Comparison of ENCODE assay signal across 8 cellular contexts in the genomic region with DNA sequence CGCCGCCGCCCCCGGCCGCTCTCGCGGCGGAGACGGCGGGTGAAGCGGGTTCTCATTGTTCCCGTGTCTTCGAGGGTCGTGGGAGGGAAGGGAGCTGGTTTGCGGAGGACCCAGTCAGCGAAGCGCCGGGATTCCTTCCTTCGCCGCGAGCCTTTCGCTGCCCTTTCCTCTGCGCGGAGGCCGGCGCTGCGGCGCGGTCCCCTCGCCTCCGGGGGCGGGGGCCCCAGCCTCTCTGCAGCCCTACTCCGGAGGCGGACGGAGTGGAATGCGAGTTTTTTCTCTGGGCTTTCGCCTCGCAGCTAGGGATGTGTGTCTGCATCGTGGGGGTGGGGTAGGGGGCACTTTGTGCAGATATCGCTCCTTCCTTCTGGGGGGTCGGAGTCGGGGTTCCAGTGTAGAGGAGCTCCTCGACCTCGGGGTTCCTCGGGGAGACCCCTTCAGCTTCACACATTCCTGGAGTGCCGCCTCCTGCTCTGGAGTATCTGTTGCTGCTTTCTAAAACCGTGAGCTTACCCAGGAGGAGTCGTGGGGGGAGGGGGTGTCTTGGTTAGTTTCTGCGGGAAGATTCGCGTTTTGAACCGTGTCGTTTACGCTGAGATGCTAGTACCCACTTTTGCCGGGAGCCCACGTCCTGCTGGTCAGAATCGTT.
DNase-seq lines count a peak whose midpoint lies in the region; ATAC-seq lines count a peak whose summit lies in the region.

No MANE protein-coding gene starts in this region.

- DNase-seq in COLO829 (ENCODE audit: low spot score) (peak; percentile 42), HPDE6-E6E7 (ENCODE audit: extremely low spot score) (peak; percentile 42), T follicular helper cell (ENCODE audit: low read depth) (peak; percentile 1), kidney tubule cell (ENCODE audit: low spot score) (peak; percentile 35)
- peak; percentile 8 for DNase-seq in central memory CD4-positive, alpha-beta T cell
- DNase-seq in stimulated activated CD4-positive, alpha-beta T cell treated with anti-CD3 and anti-CD28 coated beads, Interleukin-2, amount 100 ng/mL, for 48 hours = peak; percentile 26 to 32

- ATAC-seq in GM19455 (IDR thresholded peaks at IDR 0.05; ENCODE audit: unreplicated experiment) (peak; percentile 48), HG03135 (IDR thresholded peaks at IDR 0.05; ENCODE audit: unreplicated experiment) (no peak)
